19 cellular contexts compared by ENCODE assay signal in genomic region chr10:35459449-35459847, GRCh38.
DNase-seq lines count a peak whose midpoint lies in the region; ATAC-seq and TF ChIP-seq lines count a peak whose summit lies in the region.
"Had no signal": no experiment of that assay in that cellular context is flagged by ENCODE, and none has a peak within 500 bp of the region (broad histone marks: within the 10 kb centered on the region; RNA-seq: fewer than 3 reads in every experiment).

No MANE protein-coding gene starts in this region.

- ATAC-seq in activated T-helper 17 cell treated with anti-CD3 and anti-CD28 coated beads, Interleukin-2, amount 50 U/mL, for 72 hours (replicated peaks) = no peak
- ATAC-seq in effector memory CD8-positive, alpha-beta T cell (replicated peaks) = no peak
- ATAC-seq: heart left ventricle, left lobe of liver had no signal

- no peaks in the 10 kb centered on the region for H3K36me3 ChIP-seq in hepatocyte (replicated peaks; ENCODE audit: insufficient read depth, low read depth)
- H3K36me3 ChIP-seq: breast epithelium, heart left ventricle, thoracic aorta had no signal

- WGBS in hepatocyte (ENCODE audit: low lambda C conversion rate, missing lambda C conversion rate) = 100% methylated on average over 2 of the region's 2 CpGs

- peak overlapping the region; percentile 70 for H3K4me3 Mint-ChIP-seq in activated naive CD4-positive, alpha-beta T cell treated with anti-CD3 and anti-CD28 coated beads, Interleukin-2, amount 50 U/mL, for 24 hours
- peak overlapping the region; percentile 52 for H3K4me3 Mint-ChIP-seq in activated T-helper 17 cell treated with anti-CD3 and anti-CD28 coated beads, Interleukin-2, amount 50 U/mL, for 72 hours
- peak overlapping the region; percentile 60 to 69 for H3K4me3 Mint-ChIP-seq in effector memory CD8-positive, alpha-beta T cell
- H3K4me3 Mint-ChIP-seq in nephron progenitor cell = no peak overlapping the region

- H4K20me1 ChIP-seq in hepatocyte (ENCODE audit: insufficient read depth, poor library complexity, severe bottlenecking) = peaks cover 54% of the 10 kb centered on the region

- peaks cover 100% of the 10 kb centered on the region for H3K79me2 ChIP-seq in hepatocyte

- H3K9me3 Mint-ChIP-seq in activated naive CD4-positive, alpha-beta T cell treated with anti-CD3 and anti-CD28 coated beads, Interleukin-2, amount 50 U/mL, for 24 hours = no peaks in the 10 kb centered on the region
- no peaks in the 10 kb centered on the region for H3K9me3 Mint-ChIP-seq in activated T-helper 17 cell treated with anti-CD3 and anti-CD28 coated beads, Interleukin-2, amount 50 U/mL, for 72 hours
- H3K9me3 Mint-ChIP-seq in effector memory CD8-positive, alpha-beta T cell = no peaks in the 10 kb centered on the region
- no peaks in the 10 kb centered on the region for H3K9me3 Mint-ChIP-seq in nephron progenitor cell

- H3K27ac Mint-ChIP-seq in activated naive CD4-positive, alpha-beta T cell treated with anti-CD3 and anti-CD28 coated beads, Interleukin-2, amount 50 U/mL, for 24 hours = peak overlapping the region; percentile 81
- peak overlapping the region; percentile 76 for H3K27ac Mint-ChIP-seq in activated T-helper 17 cell treated with anti-CD3 and anti-CD28 coated beads, Interleukin-2, amount 50 U/mL, for 72 hours
- peak overlapping the region; percentile 14 to 61 for H3K27ac Mint-ChIP-seq in effector memory CD8-positive, alpha-beta T cell
- no peak overlapping the region for H3K27ac Mint-ChIP-seq in nephron progenitor cell

- H2AFZ ChIP-seq in hepatocyte = no peak overlapping the region

- H3K27ac ChIP-seq in temporal lobe (ENCODE audit: low read depth, low read length) (peak overlapping the region; percentile 94), hepatocyte (no peak overlapping the region)
- H3K27ac ChIP-seq: breast epithelium, epithelial cell of prostate, thoracic aorta had no signal

- TF ChIP-seq CTCF in nephron progenitor cell (IDR thresholded peaks at IDR 0.05) (no peak), hepatocyte (IDR thresholded peaks at IDR 0.05; ENCODE audit: poor library complexity) (no peak)

- no peaks in the 10 kb centered on the region for H3K27me3 Mint-ChIP-seq in activated naive CD4-positive, alpha-beta T cell treated with anti-CD3 and anti-CD28 coated beads, Interleukin-2, amount 50 U/mL, for 24 hours
- no peaks in the 10 kb centered on the region for H3K27me3 Mint-ChIP-seq in activated T-helper 17 cell treated with anti-CD3 and anti-CD28 coated beads, Interleukin-2, amount 50 U/mL, for 72 hours
- H3K27me3 Mint-ChIP-seq in effector memory CD8-positive, alpha-beta T cell = no peaks in the 10 kb centered on the region
- H3K27me3 Mint-ChIP-seq in nephron progenitor cell (ENCODE audit: low read depth, poor library complexity) = no peaks in the 10 kb centered on the region

- H3K9me3 ChIP-seq in hepatocyte (ENCODE audit: low read depth) = no peaks in the 10 kb centered on the region
- H3K9me3 ChIP-seq: breast epithelium, heart left ventricle, thoracic aorta had no signal

- no peak overlapping the region for H3K4me3 ChIP-seq in hepatocyte
- H3K4me3 ChIP-seq: breast epithelium, heart left ventricle, thoracic aorta had no signal

- no peak overlapping the region for H3K4me2 ChIP-seq in hepatocyte

- DNase-seq in activated naive CD4-positive, alpha-beta T cell (lab: John Stamatoyannopoulos, UW) = no peak
- DNase-seq in effector memory CD8-positive, alpha-beta T cell = no peak
- no peak for DNase-seq in SKM-1 treated with dmso at 0.1 percent for 144 hours (lab: John Stamatoyannopoulos, UW; ENCODE audit: unreplicated experiment)
- no peak for DNase-seq in nephron progenitor cell
- no peak for DNase-seq in hepatocyte (ENCODE audit: low spot score)
- DNase-seq: activated CD4-positive, alpha-beta T cell treated with anti-CD3 and anti-CD28 coated beads for 48 hours; activated T-cell treated with anti-CD3 and anti-CD28 coated beads for 4 hours; dermis blood vessel endothelial cell; DMS53; heart left ventricle; NCI-H187; NCI-H69 had no signal

- peaks cover 36% of the 10 kb centered on the region for H3K4me1 ChIP-seq in hepatocyte (ENCODE audit: insufficient read depth)

- peaks cover 30% of the 10 kb centered on the region for H3K4me1 Mint-ChIP-seq in activated naive CD4-positive, alpha-beta T cell treated with anti-CD3 and anti-CD28 coated beads, Interleukin-2, amount 50 U/mL, for 24 hours
- H3K4me1 Mint-ChIP-seq in activated T-helper 17 cell treated with anti-CD3 and anti-CD28 coated beads, Interleukin-2, amount 50 U/mL, for 72 hours = peaks cover 39% of the 10 kb centered on the region
- peaks cover 53 to 59% of the 10 kb centered on the region in 2 donors for H3K4me1 Mint-ChIP-seq in effector memory CD8-positive, alpha-beta T cell (ENCODE audit: low read depth in 2 of 2)
- H3K4me1 Mint-ChIP-seq in nephron progenitor cell = peaks cover 24% of the 10 kb centered on the region

- H3K9me2 ChIP-seq in hepatocyte (replicated peaks; ENCODE audit: insufficient read depth) = no peaks in the 10 kb centered on the region

- H3K36me3 Mint-ChIP-seq in activated naive CD4-positive, alpha-beta T cell treated with anti-CD3 and anti-CD28 coated beads, Interleukin-2, amount 50 U/mL, for 24 hours = peaks cover 3% of the 10 kb centered on the region
- H3K36me3 Mint-ChIP-seq in activated T-helper 17 cell treated with anti-CD3 and anti-CD28 coated beads, Interleukin-2, amount 50 U/mL, for 72 hours (ENCODE audit: low read depth) = no peaks in the 10 kb centered on the region
- H3K36me3 Mint-ChIP-seq in effector memory CD8-positive, alpha-beta T cell (ENCODE audit: insufficient read depth) = peaks cover 10% of the 10 kb centered on the region
- H3K36me3 Mint-ChIP-seq in nephron progenitor cell (ENCODE audit: low read depth) = no peaks in the 10 kb centered on the region

- no peaks in the 10 kb centered on the region for H3K27me3 ChIP-seq in hepatocyte
- H3K27me3 ChIP-seq: breast epithelium, heart left ventricle had no signal
